Comparison of ENCODE assay signal across 28 cellular contexts in the genomic region with DNA sequence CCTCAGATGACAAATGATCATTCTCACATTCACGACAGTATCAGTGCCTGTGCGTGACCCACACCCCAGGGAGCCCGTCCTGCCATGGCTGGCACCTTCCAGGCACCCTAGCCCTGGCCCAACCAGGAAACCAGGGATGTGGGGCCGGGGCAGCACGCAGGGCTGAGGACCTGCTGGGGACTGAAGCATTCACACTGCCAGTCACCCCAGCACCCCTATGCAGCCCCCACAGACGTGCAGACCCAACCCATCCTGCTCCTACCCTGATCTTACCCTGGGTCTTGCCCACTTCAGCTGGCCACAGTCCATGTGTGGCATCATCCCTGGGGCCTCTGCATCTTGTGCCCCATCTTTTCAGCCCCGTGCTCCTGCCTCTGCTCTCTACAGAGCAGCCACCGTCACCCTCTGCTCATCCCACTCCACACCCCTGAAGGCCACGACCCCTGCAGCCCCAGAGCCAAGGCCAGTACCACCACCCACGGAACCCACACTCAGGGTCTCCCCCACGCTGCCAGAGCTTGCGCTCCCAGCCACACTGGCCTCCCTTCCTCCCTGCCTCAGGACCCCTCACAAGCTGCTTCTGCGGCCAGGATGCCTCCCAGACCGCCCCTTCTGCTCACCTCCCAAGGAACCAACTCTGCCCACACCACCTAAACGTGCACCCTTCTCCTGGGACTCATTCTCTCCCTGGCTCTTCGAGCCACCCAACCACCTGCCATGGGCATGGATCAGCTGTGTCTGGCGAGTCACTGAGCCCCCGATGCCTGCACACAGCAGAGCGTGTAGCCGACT. TPM values are rescaled to one million over a fixed set of nuclear protein-coding genes. Genes with fewer than 3 reads are reported as not detected.
A peak's percentile ranks its signal among the peaks of the same experiment; 100 is the strongest.
DNase-seq lines count a peak whose midpoint lies in the region; ATAC-seq and TF ChIP-seq lines count a peak whose summit lies in the region.
"Had no signal": no experiment of that assay in that cellular context is flagged by ENCODE, and none has a peak within 500 bp of the region (broad histone marks: within the 10 kb centered on the region; RNA-seq: fewer than 3 reads in every experiment).

No MANE protein-coding gene starts in this region.

- no peaks in the 10 kb centered on the region for H3K4me1 Mint-ChIP-seq in activated T-cell treated with anti-CD3 and anti-CD28 coated beads, Interleukin-2, amount 50 U/mL, for 24 hours (ENCODE audit: low read depth)
- no peaks in the 10 kb centered on the region for H3K4me1 Mint-ChIP-seq in activated T-cell treated with anti-CD3 and anti-CD28 coated beads, Interleukin-2, amount 50 U/mL, for 4 hours (ENCODE audit: low read depth)
- H3K4me1 Mint-ChIP-seq in GM23338 (peaks cover 8% of the 10 kb centered on the region), chondrocyte (ENCODE audit: low read depth) (peaks cover 3% of the 10 kb centered on the region)

- CTCF ChIA-PET in GM10248 (lab: Yijun Ruan, JAX), result no interaction called here

- H2BK15ac ChIP-seq in neuronal stem cell (ENCODE audit: low read length), result no peak overlapping the region

- H3K79me2 ChIP-seq in GM23338 (replicated peaks; ENCODE audit: insufficient read depth), result peaks cover 8% of the 10 kb centered on the region; the same call in 1 of the 2 replicates

- no peaks in the 10 kb centered on the region for H3K27me3 Mint-ChIP-seq in activated T-cell treated with anti-CD3 and anti-CD28 coated beads, Interleukin-2, amount 50 U/mL, for 24 hours
- no peaks in the 10 kb centered on the region for H3K27me3 Mint-ChIP-seq in activated T-cell treated with anti-CD3 and anti-CD28 coated beads, Interleukin-2, amount 50 U/mL, for 4 hours (ENCODE audit: low read depth)
- H3K27me3 Mint-ChIP-seq in GM23338 (ENCODE audit: insufficient read depth, low read depth, poor library complexity), result peaks cover 14% of the 10 kb centered on the region
- H3K27me3 Mint-ChIP-seq in chondrocyte (ENCODE audit: low read depth), result no peaks in the 10 kb centered on the region
- H3K27me3 Mint-ChIP-seq: activated naive CD8-positive, alpha-beta T cell; T-cell had no signal

- H3K23ac ChIP-seq in neuronal stem cell (ENCODE audit: low read depth, low read length, poor library complexity), result peak overlapping the region; percentile 67

- H4K91ac ChIP-seq in neuronal stem cell (ENCODE audit: low read depth, low read length, poor library complexity), result no peak overlapping the region

- no peaks in the 10 kb centered on the region for H3K9me2 ChIP-seq in GM23338 (ENCODE audit: insufficient read depth)

- peaks cover 0 to 8% of the 10 kb centered on the region in 2 donors for H3K9me3 ChIP-seq in neuronal stem cell (replicated peaks in 1 of 2; ENCODE audit: control insufficient read depth in 2 of 2, insufficient read depth in 1 of 2, low read depth in 1 of 2, low read length in 2 of 2)
- H3K9me3 ChIP-seq: heart right ventricle, ovary, right atrium auricular region, SJCRH30 had no signal

- H3F3A ChIP-seq in GM23338 (replicated peaks; ENCODE audit: low read depth), result 0 out of 2 replicates have a peak, but pooled peaks cover 6% of the 10 kb centered on the region

- H3K18ac ChIP-seq in neuronal stem cell (ENCODE audit: low read length), result no peak overlapping the region

- no peak overlapping the region for H3K27ac ChIP-seq in GM23338 (ENCODE audit: low read depth)
- no peak overlapping the region for H3K27ac ChIP-seq in neuronal stem cell (replicated peaks; ENCODE audit: low read length)
- H3K27ac ChIP-seq: dorsolateral prefrontal cortex, epithelial cell of prostate, GM23248, heart right ventricle, ovary, right atrium auricular region, SJCRH30 had no signal

- H2AK5ac ChIP-seq in neuronal stem cell (ENCODE audit: low read depth, low read length), result no peak overlapping the region

- peaks cover 4% of the 10 kb centered on the region for H3K9me3 Mint-ChIP-seq in activated T-cell treated with anti-CD3 and anti-CD28 coated beads, Interleukin-2, amount 50 U/mL, for 24 hours
- no peaks in the 10 kb centered on the region for H3K9me3 Mint-ChIP-seq in activated T-cell treated with anti-CD3 and anti-CD28 coated beads, Interleukin-2, amount 50 U/mL, for 4 hours
- H3K9me3 Mint-ChIP-seq in GM23338 (peaks cover 6% of the 10 kb centered on the region), chondrocyte (ENCODE audit: low read depth) (no peaks in the 10 kb centered on the region)
- H3K9me3 Mint-ChIP-seq: T-cell had no signal

- peak overlapping the region; percentile 67 for H3K27ac Mint-ChIP-seq in activated T-cell treated with anti-CD3 and anti-CD28 coated beads, Interleukin-2, amount 50 U/mL, for 24 hours
- H3K27ac Mint-ChIP-seq in GM23338 (peak overlapping the region; percentile 52; the same call in 1 of the 2 replicates), chondrocyte (ENCODE audit: unreplicated experiment) (no peak overlapping the region)
- H3K27ac Mint-ChIP-seq: activated naive CD8-positive, alpha-beta T cell; activated T-cell treated with anti-CD3 and anti-CD28 coated beads, Interleukin-2, amount 50 U/mL, for 72 hours; T-cell had no signal

- H3K4me1 ChIP-seq in GM23338 (ENCODE audit: insufficient read depth), result peaks cover 7% of the 10 kb centered on the region; the same call in 1 of the 2 replicates
- no peaks in the 10 kb centered on the region for H3K4me1 ChIP-seq in neuronal stem cell (ENCODE audit: control insufficient read depth in 2 of 2, insufficient read depth in 1 of 2, low read depth in 1 of 2, low read length in 2 of 2)
- H3K4me1 ChIP-seq: right atrium auricular region, SJCRH30 had no signal

- no peak overlapping the region for H2BK120ac ChIP-seq in neuronal stem cell (ENCODE audit: low read depth, low read length)

- H2BK5ac ChIP-seq in neuronal stem cell (ENCODE audit: low read length), result no peak overlapping the region

- H3K27me3 ChIP-seq in GM23338 (ENCODE audit: insufficient read depth) (no peaks in the 10 kb centered on the region), neuronal stem cell (ENCODE audit: control insufficient read depth in 3 of 3, insufficient read depth in 3 of 3, low read depth in 1 of 3, low read length in 3 of 3) (no peaks in the 10 kb centered on the region)
- H3K27me3 ChIP-seq: dorsolateral prefrontal cortex, heart right ventricle, ovary, right atrium auricular region, SJCRH30 had no signal

- TF ChIP-seq CTCF in GM23338 (conservative IDR thresholded peaks at IDR 0.05; ENCODE audit: low read depth in 2 of 2) (no peak), chondrocyte (IDR thresholded peaks at IDR 0.05) (no peak), foreskin fibroblast (IDR thresholded peaks at IDR 0.05; ENCODE audit: low read depth, low read length) (no peak), GM10248 (IDR thresholded peaks at IDR 0.05; ENCODE audit: control extremely low read depth, extremely low read depth, low read depth, missing control alignments) (no peak)

- H3K4me3 Mint-ChIP-seq in activated T-cell treated with anti-CD3 and anti-CD28 coated beads, Interleukin-2, amount 50 U/mL, for 24 hours, result no peak overlapping the region
- no peak overlapping the region for H3K4me3 Mint-ChIP-seq in activated T-cell treated with anti-CD3 and anti-CD28 coated beads, Interleukin-2, amount 50 U/mL, for 4 hours
- H3K4me3 Mint-ChIP-seq in GM23338 (no peak overlapping the region), chondrocyte (ENCODE audit: unreplicated experiment) (no peak overlapping the region)
- H3K4me3 Mint-ChIP-seq: activated naive CD8-positive, alpha-beta T cell; activated T-cell treated with anti-CD3 and anti-CD28 coated beads, Interleukin-2, amount 50 U/mL, for 72 hours; T-cell had no signal

- H3K79me1 ChIP-seq in neuronal stem cell (ENCODE audit: low read depth, low read length), result peaks cover 15% of the 10 kb centered on the region

- no peak overlapping the region for H4K8ac ChIP-seq in neuronal stem cell (ENCODE audit: low read depth, low read length)

- H3K9ac ChIP-seq in neuronal stem cell (ENCODE audit: low read depth, low read length, poor library complexity), result no peak overlapping the region
- H3K9ac ChIP-seq: GM23248 had no signal

- H2AFZ ChIP-seq in GM23338 (no peak overlapping the region), neuronal stem cell (ENCODE audit: low read length) (no peak overlapping the region)
- H2AFZ ChIP-seq: GM23248 had no signal

- no peak for DNase-seq in activated T-cell treated with anti-CD3 and anti-CD28 coated beads, Interleukin-2, amount 50 U/mL, for 24 hours
- no peak for DNase-seq in activated T-cell treated with anti-CD3 and anti-CD28 coated beads, Interleukin-2, amount 50 U/mL, for 4 hours
- DNase-seq in GM23338 (ENCODE audit: low spot score) (no peak), chondrocyte (ENCODE audit: low spot score) (peak; percentile 80), neuronal stem cell (ENCODE audit: low spot score) (no peak), foreskin fibroblast (no peak), GM10248 (ENCODE audit: extremely low spot score) (no peak), NCI-H748 (lab: John Stamatoyannopoulos, UW; ENCODE audit: unreplicated experiment) (no peak)
- DNase-seq: activated CD4-positive, alpha-beta T cell treated with anti-CD3 and anti-CD28 coated beads for 1 hour; activated T-cell treated with anti-CD3 and anti-CD28 coated beads, Interleukin-2, amount 50 U/mL, for 72 hours; DMS79; dorsolateral prefrontal cortex; GF-D8; GM23248; Karpas-422; mesenchymal stem cell; NCI-H2171; NCI-H510A treated with DMSO at 0.1 percent for 48 hours; NK-92 treated with Interleukin-12 subunit alpha and Interleukin-12 subunit beta, amount 100 ng/mL, for 24 hours; ovary; SJCRH30; T-cell; trophoblast cell had no signal

- POLR2A ChIA-PET in GM10248 (lab: Yijun Ruan, JAX), result no interaction called here

- H3K36me3 ChIP-seq in GM23338 (ENCODE audit: insufficient read depth), result no peaks in the 10 kb centered on the region
- H3K36me3 ChIP-seq in neuronal stem cell (replicated peaks in 1 of 2; ENCODE audit: control insufficient read depth in 2 of 2, insufficient read depth in 2 of 2, low read length in 2 of 2), result peaks cover 3 to 34% of the 10 kb centered on the region in 2 donors
- H3K36me3 ChIP-seq: ovary had no signal

- H3K4me3 ChIP-seq in GM23338 (no peak overlapping the region), neuronal stem cell (ENCODE audit: low read length in 2 of 2) (peak overlapping the region in 1 of 2 donors; percentile 18), foreskin fibroblast (ENCODE audit: low read depth in 1 of 2, low read length in 2 of 2) (no peak overlapping the region)
- H3K4me3 ChIP-seq: dorsolateral prefrontal cortex, GM23248, heart right ventricle, ovary, right atrium auricular region, SJCRH30 had no signal

- no CpG with 5 or more reads among the region's 20 CpGs for WGBS in neuronal stem cell (ENCODE audit: extremely low coverage in 2 of 2, insufficient read length in 2 of 2, insufficient replicate concordance in 1 of 2), 2 donors

- H4K20me1 ChIP-seq in GM23338 (replicated peaks; ENCODE audit: insufficient read depth), result no peaks in the 10 kb centered on the region; the same call in 1 of the 2 replicates

- ATAC-seq in activated T-cell treated with anti-CD3 and anti-CD28 coated beads, Interleukin-2, amount 50 U/mL, for 4 hours, result no peak
- no peak for ATAC-seq in GM23338
- ATAC-seq: activated T-cell treated with anti-CD3 and anti-CD28 coated beads, Interleukin-2, amount 50 U/mL, for 72 hours; heart right ventricle; Panc1; T-cell had no signal

- peaks cover 78% of the 10 kb centered on the region for H3K36me3 Mint-ChIP-seq in activated T-cell treated with anti-CD3 and anti-CD28 coated beads, Interleukin-2, amount 50 U/mL, for 24 hours (ENCODE audit: low read depth)
- peaks cover 21% of the 10 kb centered on the region for H3K36me3 Mint-ChIP-seq in activated T-cell treated with anti-CD3 and anti-CD28 coated beads, Interleukin-2, amount 50 U/mL, for 4 hours (ENCODE audit: insufficient read depth)
- H3K36me3 Mint-ChIP-seq in GM23338 (ENCODE audit: low read depth) (peaks cover 23% of the 10 kb centered on the region), chondrocyte (ENCODE audit: low read depth) (no peaks in the 10 kb centered on the region)
- H3K36me3 Mint-ChIP-seq: activated naive CD8-positive, alpha-beta T cell had no signal

- no peak overlapping the region for H3K14ac ChIP-seq in neuronal stem cell (ENCODE audit: low read length)

- no peak overlapping the region for H3K4ac ChIP-seq in neuronal stem cell (ENCODE audit: low read length)

- no peak overlapping the region for H2BK12ac ChIP-seq in neuronal stem cell (ENCODE audit: low read length)

- H3K4me2 ChIP-seq in GM23338 (no peak overlapping the region), neuronal stem cell (ENCODE audit: insufficient read depth, low read length, poor library complexity, severe bottlenecking) (no peak overlapping the region)

RNA-seq across cellular contexts. Expression of a gene that starts 25.6 kb away (rescaled TPM):
- total RNA-seq in activated T-cell treated with anti-CD3 and anti-CD28 coated beads, Interleukin-2, amount 50 U/mL, for 4 hours, result 100 to 1,000 TPM; 140 to 161 (median 148) TPM
- total RNA-seq in GM23338 (2014; rRNA removed; shearing (Covaris generic)), result 88.6 and 124 TPM in 2 replicates
- polyA plus RNA-seq in GM23338 (2016; fragmentation: Nextera tagmentation; extraction: Ambion mirVana), result 47.9 and 48.5 TPM in 2 replicates
- total RNA-seq in chondrocyte, result 61.4 to 85.7 TPM (median 69.2 TPM) in 3 replicates
- 35.3 TPM for polyA plus RNA-seq in neuronal stem cell (2013, experiment 1 of 2)
- polyA plus RNA-seq in neuronal stem cell (2013, experiment 2 of 2), result 34.3 TPM

RNA-seq across cellular contexts. Expression of a gene that starts 25.8 kb away (rescaled TPM):
- total RNA-seq in activated T-cell treated with anti-CD3 and anti-CD28 coated beads, Interleukin-2, amount 50 U/mL, for 4 hours, result 10 to 100 TPM; 12.5 to 15.6 (median 14.7) TPM
- total RNA-seq in GM23338 (2014; rRNA removed; shearing (Covaris generic)), result 4.2 and 11.4 TPM in 2 replicates
- 6.5 and 8.0 TPM in 2 replicates for polyA plus RNA-seq in GM23338 (2016; fragmentation: Nextera tagmentation; extraction: Ambion mirVana)
- total RNA-seq in chondrocyte, result 25.5 to 47.5 TPM (median 26.1 TPM) in 3 replicates
- 8.0 TPM for polyA plus RNA-seq in neuronal stem cell (2013, experiment 1 of 2)
- polyA plus RNA-seq in neuronal stem cell (2013, experiment 2 of 2), result 7.7 TPM
